In the genomic region with DNA sequence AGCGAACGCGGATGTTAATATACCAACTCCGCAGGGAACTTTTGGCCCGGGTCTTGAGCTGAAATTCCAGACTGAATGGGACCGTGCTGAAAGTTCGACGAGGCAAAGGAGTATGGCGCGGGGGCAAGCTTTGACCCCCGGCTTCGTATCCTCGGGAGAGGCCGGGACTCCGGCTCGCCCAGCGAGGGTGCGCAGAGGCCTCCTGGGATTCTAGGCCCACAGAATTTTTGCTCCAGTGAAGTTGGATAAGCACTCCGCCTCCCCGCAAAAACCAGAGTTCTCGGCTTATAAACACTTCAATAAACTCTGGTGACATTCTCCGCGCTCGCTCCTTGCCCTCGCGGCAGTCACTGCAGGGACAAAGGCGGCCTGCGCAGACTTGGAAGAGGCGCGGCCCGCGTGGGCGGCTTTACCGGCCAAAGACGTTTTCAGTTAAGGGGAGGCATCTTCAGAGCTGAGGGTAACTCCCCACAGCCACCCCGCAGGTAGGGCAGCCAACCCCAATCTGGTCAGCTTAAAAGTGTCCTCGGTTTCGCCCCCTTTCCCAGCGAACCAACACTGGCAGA, we compare ENCODE assay signal across 9 cellular contexts.
DNase-seq lines count a peak whose midpoint lies in the region; ATAC-seq and TF ChIP-seq lines count a peak whose summit lies in the region.
"Had no signal": no experiment of that assay in that cellular context is flagged by ENCODE, and none has a peak within 500 bp of the region (broad histone marks: within the 10 kb centered on the region; RNA-seq: fewer than 3 reads in every experiment).

No MANE protein-coding gene starts in this region.

- no peaks in the 10 kb centered on the region for H3K36me3 ChIP-seq in skeletal muscle satellite cell (ENCODE audit: insufficient read depth, low read length)

- peaks cover 72% of the 10 kb centered on the region for H3K4me1 Mint-ChIP-seq in activated naive CD8-positive, alpha-beta T cell treated with anti-CD3 and anti-CD28 coated beads, Interleukin-2, amount 50 U/mL, for 24 hours
- peaks cover 53 to 65% of the 10 kb centered on the region in 2 donors for H3K4me1 Mint-ChIP-seq in immature natural killer cell

- peaks cover 5% of the 10 kb centered on the region for H3K36me3 Mint-ChIP-seq in activated naive CD8-positive, alpha-beta T cell treated with anti-CD3 and anti-CD28 coated beads, Interleukin-2, amount 50 U/mL, for 24 hours (ENCODE audit: low read depth)
- no peaks in the 10 kb centered on the region for H3K36me3 Mint-ChIP-seq in immature natural killer cell

- peaks cover 12% of the 10 kb centered on the region for H3K27me3 ChIP-seq in skeletal muscle satellite cell (ENCODE audit: control insufficient read depth, insufficient read depth, low read length)

- H3K4me3 ChIP-seq in HFF-Myc (replicated peaks; ENCODE audit: low read depth, low read length): peak overlapping the region; percentile 16; the same call in 1 of the 2 replicates
- peak overlapping the region; percentile 56 for H3K4me3 ChIP-seq in skeletal muscle satellite cell (ENCODE audit: low read length)

- peak overlapping the region; percentile 70 for H3K4me2 ChIP-seq in skeletal muscle satellite cell (ENCODE audit: low read length)

- no peaks in the 10 kb centered on the region for H3K9me3 Mint-ChIP-seq in activated naive CD8-positive, alpha-beta T cell treated with anti-CD3 and anti-CD28 coated beads, Interleukin-2, amount 50 U/mL, for 24 hours
- H3K9me3 Mint-ChIP-seq in immature natural killer cell: peaks cover 0 to 2% (median 0%) of the 10 kb centered on the region in 6 donors

- no peak for ATAC-seq in activated naive CD8-positive, alpha-beta T cell treated with anti-CD3 and anti-CD28 coated beads, Interleukin-2, amount 50 U/mL, for 24 hours
- ATAC-seq in GM18858 (IDR thresholded peaks at IDR 0.05; ENCODE audit: unreplicated experiment): no peak

- peaks cover 54% of the 10 kb centered on the region for H3K27me3 Mint-ChIP-seq in activated naive CD8-positive, alpha-beta T cell treated with anti-CD3 and anti-CD28 coated beads, Interleukin-2, amount 50 U/mL, for 24 hours
- H3K27me3 Mint-ChIP-seq in immature natural killer cell (ENCODE audit: low read depth in 3 of 3): peaks cover 43 to 73% (median 63%) of the 10 kb centered on the region in 3 donors

- no peak for DNase-seq in HFF-Myc (ENCODE audit: extremely low read depth, low read depth)
- DNase-seq in activated naive CD8-positive, alpha-beta T cell treated with anti-CD3 and anti-CD28 coated beads, Interleukin-2, amount 50 U/mL, for 24 hours: no peak
- DNase-seq in immature natural killer cell: no peak
- DNase-seq in NCI-H524 (lab: John Stamatoyannopoulos, UW): no peak
- no peak for DNase-seq in Ammon's horn (ENCODE audit: low spot score)
- no peak for DNase-seq in LoVo (ENCODE audit: low spot score)
- DNase-seq: SHP77 had no signal

- no peak overlapping the region for H3K27ac Mint-ChIP-seq in activated naive CD8-positive, alpha-beta T cell treated with anti-CD3 and anti-CD28 coated beads, Interleukin-2, amount 50 U/mL, for 24 hours
- H3K27ac Mint-ChIP-seq in immature natural killer cell: peak overlapping the region in 1 of 6 donors; percentile 92

- no peak overlapping the region for H3K9ac ChIP-seq in skeletal muscle satellite cell (ENCODE audit: low read depth, low read length)

- no peaks in the 10 kb centered on the region for H3K9me3 ChIP-seq in skeletal muscle satellite cell (replicated peaks; ENCODE audit: low read length)

- TF ChIP-seq CTCF in HFF-Myc (IDR thresholded peaks at IDR 0.05; ENCODE audit: low read depth, low read length, missing control alignments): no peak

- H3K4me3 Mint-ChIP-seq in activated naive CD8-positive, alpha-beta T cell treated with anti-CD3 and anti-CD28 coated beads, Interleukin-2, amount 50 U/mL, for 24 hours: peak overlapping the region; percentile 75
- H3K4me3 Mint-ChIP-seq in immature natural killer cell: peak overlapping the region; percentile 85 to 98 (median 90)

- peaks cover 27% of the 10 kb centered on the region for H3K4me1 ChIP-seq in skeletal muscle satellite cell (ENCODE audit: control insufficient read depth, insufficient read depth, low read length)
